24 cellular contexts compared by ENCODE assay signal in the genomic region with DNA sequence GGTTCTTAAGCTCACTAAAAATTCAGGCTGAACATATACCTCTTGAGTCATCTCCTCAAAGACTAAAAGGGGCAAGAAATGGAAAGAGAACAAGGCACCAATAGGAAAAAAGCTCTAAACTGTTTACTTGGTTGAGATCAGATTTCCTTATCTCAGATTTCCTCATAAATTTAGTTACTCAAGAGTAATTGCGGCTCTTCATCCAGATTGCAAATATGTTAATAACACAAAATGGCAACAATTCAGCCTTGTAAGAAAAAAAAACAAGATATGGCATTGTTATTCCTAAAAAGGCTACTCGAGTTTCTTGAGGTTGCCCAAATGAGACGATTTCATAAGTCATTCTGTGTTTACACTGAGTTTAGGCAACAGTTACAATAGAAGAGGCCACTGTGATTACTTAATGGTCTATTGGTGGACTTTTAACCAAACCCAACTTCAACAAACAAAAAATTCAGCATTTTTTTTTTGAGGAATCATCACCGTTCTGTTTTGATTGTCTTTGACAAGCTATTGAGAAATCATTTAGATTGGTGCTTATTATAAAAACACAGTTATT.
"Had no signal": no experiment of that assay in that cellular context is flagged by ENCODE, and none has a peak within 500 bp of the region (broad histone marks: within the 10 kb centered on the region; RNA-seq: fewer than 3 reads in every experiment).

No MANE protein-coding gene starts in this region.

- H3K4me3 ChIP-seq: adrenal gland, body of pancreas, dorsolateral prefrontal cortex, lung, pancreas, sigmoid colon, tibial nerve had no signal

- ATAC-seq: activated CD4-positive, alpha-beta T cell treated with anti-CD3 and anti-CD28 coated beads for 36 hours; body of pancreas; left colon; natural killer cell treated with Interleukin-12 subunit alpha and Interleukin-12 subunit beta and Interleukin-15 and Interleukin-18, amount 100 ng/mL, for 72 hours; pancreas had no signal

- DNase-seq: activated CD4-positive, alpha-beta T cell treated with anti-CD3 and anti-CD28 coated beads for 36 hours; activated CD4-positive, alpha-beta T cell treated with anti-CD3 and anti-CD28 coated beads, Interleukin-2, amount 50 U/mL, for 48 hours; activated gamma-delta T cell; adrenal gland; body of pancreas; caudate nucleus; dorsolateral prefrontal cortex; endodermal cell; erythroblast; glutamatergic neuron; hypothalamus; islet precursor cell; left colon; pancreas; sigmoid colon; stimulated activated CD8-positive, alpha-beta memory T cell treated with anti-CD3 and anti-CD28 coated beads, Interleukin-4, amount 100 ng/mL, for 48 hours; stimulated activated naive CD4-positive, alpha-beta T cell; SW 1271; T-helper 2 cell had no signal

- H3K36me3 ChIP-seq: adrenal gland, neutrophil, pancreas, sigmoid colon, tibial nerve had no signal

- H3K4me1 Mint-ChIP-seq: activated CD4-positive, alpha-beta T cell treated with anti-CD3 and anti-CD28 coated beads for 36 hours; activated naive CD4-positive, alpha-beta T cell treated with anti-CD3 and anti-CD28 coated beads, Interleukin-2, amount 50 U/mL, for 24 hours; endodermal cell had no signal

- H3K27me3 ChIP-seq: body of pancreas, neutrophil, pancreas, sigmoid colon, tibial nerve had no signal

- H3K27ac ChIP-seq: adrenal gland, body of pancreas, dorsolateral prefrontal cortex, neutrophil, pancreas, sigmoid colon, tibial nerve had no signal

- H3K9me3 ChIP-seq: adrenal gland, body of pancreas, neutrophil, pancreas, sigmoid colon, tibial nerve had no signal

- H3K27ac Mint-ChIP-seq: activated CD4-positive, alpha-beta T cell treated with anti-CD3 and anti-CD28 coated beads for 36 hours; activated naive CD4-positive, alpha-beta T cell treated with anti-CD3 and anti-CD28 coated beads, Interleukin-2, amount 50 U/mL, for 24 hours; endodermal cell; natural killer cell treated with Interleukin-12 subunit alpha and Interleukin-12 subunit beta and Interleukin-15 and Interleukin-18, amount 100 ng/mL, for 72 hours had no signal

- H3K4me1 ChIP-seq: adrenal gland, body of pancreas, pancreas, sigmoid colon, tibial nerve had no signal

- H3K4me3 Mint-ChIP-seq: activated CD4-positive, alpha-beta T cell treated with anti-CD3 and anti-CD28 coated beads for 36 hours; activated naive CD4-positive, alpha-beta T cell treated with anti-CD3 and anti-CD28 coated beads, Interleukin-2, amount 50 U/mL, for 24 hours; endodermal cell; natural killer cell treated with Interleukin-12 subunit alpha and Interleukin-12 subunit beta and Interleukin-15 and Interleukin-18, amount 100 ng/mL, for 72 hours had no signal
